ENCODE assay signal across 1 cellular context in genomic region chr3:115254492-115255196, GRCh38.
TF ChIP-seq lines count a peak whose summit lies in the region.

No MANE protein-coding gene starts in this region.

TF ChIP-seq in HepG2, 621 proteins besides CTCF, POLR2A, EP300 and RAD21 (continued from another document):
- no peak for TF ChIP-seq NFAT5 (CRISPR knock-in tag; IDR thresholded peaks at IDR 0.05)
- no peak for TF ChIP-seq ZNF362 (CRISPR knock-in tag; IDR thresholded peaks at IDR 0.05; ENCODE audit: borderline replicate concordance)
- no peak for TF ChIP-seq PATZ1 (CRISPR knock-in tag; IDR thresholded peaks at IDR 0.05)
- no peak for TF ChIP-seq JUNB (CRISPR knock-in tag; IDR thresholded peaks at IDR 0.05; ENCODE audit: borderline replicate concordance)
- no peak for TF ChIP-seq RFXAP (CRISPR knock-in tag; IDR thresholded peaks at IDR 0.05; ENCODE audit: borderline replicate concordance)
